8 cellular contexts compared by ENCODE assay signal in genomic region chr6:36443498-36443844, GRCh38. TPM values are rescaled to one million over a fixed set of nuclear protein-coding genes. Genes with fewer than 3 reads are reported as not detected.
A peak's percentile ranks its signal among the peaks of the same experiment; 100 is the strongest.
DNase-seq lines count a peak whose midpoint lies in the region; ATAC-seq and TF ChIP-seq lines count a peak whose summit lies in the region.

No MANE protein-coding gene starts in this region.

- TF ChIP-seq CTCF in stomach (IDR thresholded peaks at IDR 0.05): no peak

- H3K27me3 Mint-ChIP-seq in activated CD4-positive, alpha-beta memory T cell treated with anti-CD3 and anti-CD28 coated beads, Interleukin-2, amount 10 ng/mL, durations not matched to agents 7 days and 5 days: no peaks in the 10 kb centered on the region

- H3K27ac Mint-ChIP-seq in activated CD4-positive, alpha-beta memory T cell treated with anti-CD3 and anti-CD28 coated beads, Interleukin-2, amount 10 ng/mL, durations not matched to agents 7 days and 5 days: peak overlapping the region; percentile 97

- H3K4me1 ChIP-seq in iPS-15b (ENCODE audit: control insufficient read depth, insufficient read depth, low read length) (peaks cover 10% of the 10 kb centered on the region), stomach (peaks cover 25 to 59% (median 42%) of the 10 kb centered on the region in 4 donors)

- WGBS in stomach, 5 donors: 0 to 1% (median 0%) methylated on average over 7 of the region's 7 CpGs

- no peaks in the 10 kb centered on the region for H3K27me3 ChIP-seq in iPS-15b (ENCODE audit: control insufficient read depth, insufficient read depth, low read length)
- no peaks in the 10 kb centered on the region for H3K27me3 ChIP-seq in stomach

- no peaks in the 10 kb centered on the region for H3K9me3 ChIP-seq in iPS-15b (ENCODE audit: control insufficient read depth, insufficient read depth, low read length)
- H3K9me3 ChIP-seq in stomach: no peaks in the 10 kb centered on the region

- ATAC-seq in GM21529 (IDR thresholded peaks at IDR 0.05; ENCODE audit: unreplicated experiment) (no peak), HG03196 (IDR thresholded peaks at IDR 0.05; ENCODE audit: unreplicated experiment) (no peak)

- CTCF ChIA-PET in activated CD4-positive, alpha-beta memory T cell treated with anti-CD3 and anti-CD28 coated beads, Interleukin-2, amount 10 ng/mL, durations not matched to agents 7 days and 5 days (lab: Charles Lee): interaction anchor here (0.6 to 1.3 kb wide), 3 partner anchors 20 to 143 kb away, joined by 3 to 10 read pairs (median 3); no protein-coding TSS in a partner anchor

- TF ChIP-seq POLR2A in stomach (IDR thresholded peaks at IDR 0.05): no peak

- peaks cover 23% of the 10 kb centered on the region for H3K36me3 Mint-ChIP-seq in activated CD4-positive, alpha-beta memory T cell treated with anti-CD3 and anti-CD28 coated beads, Interleukin-2, amount 10 ng/mL, durations not matched to agents 7 days and 5 days (ENCODE audit: low read depth)

- intact Hi-C loops in stomach (cut with DNase I; ENCODE audit: low total_unique reads): no loop called here

- H3K27ac ChIP-seq in stomach: peak overlapping the region; percentile 95 to 99 (median 98)

- no peaks in the 10 kb centered on the region for H3K9me3 Mint-ChIP-seq in activated CD4-positive, alpha-beta memory T cell treated with anti-CD3 and anti-CD28 coated beads, Interleukin-2, amount 10 ng/mL, durations not matched to agents 7 days and 5 days

- no peaks in the 10 kb centered on the region for H3K36me3 ChIP-seq in iPS-15b (ENCODE audit: control insufficient read depth, insufficient read depth, low read length)
- H3K36me3 ChIP-seq in stomach: peaks cover 0 to 3% (median under 1%) of the 10 kb centered on the region in 4 donors

- POLR2A ChIA-PET in activated CD4-positive, alpha-beta memory T cell treated with anti-CD3 and anti-CD28 coated beads, Interleukin-2, amount 10 ng/mL, durations not matched to agents 7 days and 5 days (lab: Charles Lee): interaction anchor here (0.8 to 2.3 kb wide), 18 partner anchors 10 to 323 kb away, joined by 3 to 19 read pairs (median 4); partner anchors contain the start of genes CDKN1A and SRSF3

- peaks cover 39% of the 10 kb centered on the region for H3K4me1 Mint-ChIP-seq in activated CD4-positive, alpha-beta memory T cell treated with anti-CD3 and anti-CD28 coated beads, Interleukin-2, amount 10 ng/mL, durations not matched to agents 7 days and 5 days

- TF ChIP-seq EP300 in stomach (IDR thresholded peaks at IDR 0.05): no peak

- H3K4me3 ChIP-seq in iPS-15b (ENCODE audit: low read depth, low read length): peak overlapping the region; percentile 90
- H3K4me3 ChIP-seq in stomach: peak overlapping the region; percentile 77 to 94 (median 86)

- peak overlapping the region; percentile 97 for H3K4me3 Mint-ChIP-seq in activated CD4-positive, alpha-beta memory T cell treated with anti-CD3 and anti-CD28 coated beads, Interleukin-2, amount 10 ng/mL, durations not matched to agents 7 days and 5 days

- H3K9ac ChIP-seq in iPS-15b (ENCODE audit: low read depth, low read length): peak overlapping the region; percentile 86

- DNase-seq in NOMO-1 (lab: John Stamatoyannopoulos, UW; ENCODE audit: unreplicated experiment in 2 of 2): peak; percentile 21 to 44
- no peak for DNase-seq in NOMO-1 treated with dmso at 0.1 percent for 144 hours (lab: John Stamatoyannopoulos, UW; ENCODE audit: unreplicated experiment)
- no peak for DNase-seq in activated CD4-positive, alpha-beta memory T cell treated with anti-CD3 and anti-CD28 coated beads, Interleukin-2, amount 10 ng/mL, durations not matched to agents 7 days and 5 days
- no peak for DNase-seq in stomach
- DNase-seq in NCI-H1694 treated with DMSO at 0.1 percent for 48 hours (lab: John Stamatoyannopoulos, UW): no peak

RNA-seq across cellular contexts. Expression of gene KCTD20, which starts 0.7 kb away (rescaled TPM):
- total RNA-seq in activated CD4-positive, alpha-beta memory T cell treated with anti-CD3 and anti-CD28 coated beads, Interleukin-2, amount 10 ng/mL, durations not matched to agents 7 days and 5 days: 10 to 100 TPM; 60.7 to 63.6 TPM
- 10 to 100 TPM; 18.4 to 72.7 (median 20.3) TPM for total RNA-seq in stomach
- 10 to 100 TPM; 10.3 to 20.4 (median 16.3) TPM for polyA plus RNA-seq in stomach

RNA-seq across cellular contexts. Expression of gene PXT1, which starts 0.8 kb away (rescaled TPM):
- under 1 TPM in 1 of 2 experiments, not detected in 1; 0.35 TPM for total RNA-seq in activated CD4-positive, alpha-beta memory T cell treated with anti-CD3 and anti-CD28 coated beads, Interleukin-2, amount 10 ng/mL, durations not matched to agents 7 days and 5 days
- total RNA-seq in stomach: not detected
- polyA plus RNA-seq in stomach: not detected

RNA-seq across cellular contexts. Expression of gene ETV7, which starts 56.0 kb away (rescaled TPM):
- 10 to 100 TPM; 20.7 to 21.9 TPM for total RNA-seq in activated CD4-positive, alpha-beta memory T cell treated with anti-CD3 and anti-CD28 coated beads, Interleukin-2, amount 10 ng/mL, durations not matched to agents 7 days and 5 days
- 10 to 100 TPM in 1 of 5 donors, 1 to 10 TPM in 2, under 1 TPM in 1, not detected in 1; 0.37 to 20.4 (median 3.1) TPM for total RNA-seq in stomach
- polyA plus RNA-seq in stomach: 1 to 10 TPM; 2.6 to 7.9 (median 7.1) TPM

Comparison
In these comparisons a context has a peak if more than half of its experiments do, and no peak if none do; other contexts are left out.
1. DNase-seq: peak in NOMO-1 (2 of 2); none in NOMO-1 treated with dmso at 0.1 percent for 144 hours (single experiment), activated CD4-positive, alpha-beta memory T cell treated with anti-CD3 and anti-CD28 coated beads, Interleukin-2, amount 10 ng/mL, durations not matched to agents 7 days and 5 days (single experiment), stomach (single experiment) and NCI-H1694 treated with DMSO at 0.1 percent for 48 hours (single experiment).